Comparison of ENCODE assay signal across 1 cellular context in the genomic region with DNA sequence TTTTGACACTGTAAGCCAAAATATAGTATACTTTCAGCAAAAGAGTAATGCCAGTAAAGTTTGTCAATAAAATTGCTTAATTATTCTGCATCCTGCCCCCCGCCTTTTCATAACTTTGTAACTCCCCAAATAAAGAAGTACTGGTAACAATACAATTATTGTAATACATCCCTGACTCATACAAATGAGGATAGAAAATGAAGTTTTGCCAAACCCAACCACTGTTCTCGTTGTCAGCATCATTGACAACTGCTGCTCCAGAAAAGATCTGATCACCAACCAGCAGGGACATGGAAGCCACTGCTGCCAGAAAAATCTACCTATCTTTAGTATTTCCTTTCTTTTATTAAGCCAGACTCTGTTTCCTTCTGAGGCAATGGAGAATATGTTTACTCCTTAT.
TF ChIP-seq lines count a peak whose summit lies in the region.

No MANE protein-coding gene starts in this region.

TF ChIP-seq in WTC11, 78 proteins besides CTCF, POLR2A, EP300 and RAD21 (continued from another document):
- TF ChIP-seq JUN (CRISPR knock-in tag; IDR thresholded peaks at IDR 0.05), result no peak
- no peak for TF ChIP-seq GRHL2 (CRISPR knock-in tag; IDR thresholded peaks at IDR 0.05; ENCODE audit: insufficient replicate concordance, severe bottlenecking)
- no peak for TF ChIP-seq ZNF121 (CRISPR knock-in tag; IDR thresholded peaks at IDR 0.05)
- TF ChIP-seq, protein P1, sequence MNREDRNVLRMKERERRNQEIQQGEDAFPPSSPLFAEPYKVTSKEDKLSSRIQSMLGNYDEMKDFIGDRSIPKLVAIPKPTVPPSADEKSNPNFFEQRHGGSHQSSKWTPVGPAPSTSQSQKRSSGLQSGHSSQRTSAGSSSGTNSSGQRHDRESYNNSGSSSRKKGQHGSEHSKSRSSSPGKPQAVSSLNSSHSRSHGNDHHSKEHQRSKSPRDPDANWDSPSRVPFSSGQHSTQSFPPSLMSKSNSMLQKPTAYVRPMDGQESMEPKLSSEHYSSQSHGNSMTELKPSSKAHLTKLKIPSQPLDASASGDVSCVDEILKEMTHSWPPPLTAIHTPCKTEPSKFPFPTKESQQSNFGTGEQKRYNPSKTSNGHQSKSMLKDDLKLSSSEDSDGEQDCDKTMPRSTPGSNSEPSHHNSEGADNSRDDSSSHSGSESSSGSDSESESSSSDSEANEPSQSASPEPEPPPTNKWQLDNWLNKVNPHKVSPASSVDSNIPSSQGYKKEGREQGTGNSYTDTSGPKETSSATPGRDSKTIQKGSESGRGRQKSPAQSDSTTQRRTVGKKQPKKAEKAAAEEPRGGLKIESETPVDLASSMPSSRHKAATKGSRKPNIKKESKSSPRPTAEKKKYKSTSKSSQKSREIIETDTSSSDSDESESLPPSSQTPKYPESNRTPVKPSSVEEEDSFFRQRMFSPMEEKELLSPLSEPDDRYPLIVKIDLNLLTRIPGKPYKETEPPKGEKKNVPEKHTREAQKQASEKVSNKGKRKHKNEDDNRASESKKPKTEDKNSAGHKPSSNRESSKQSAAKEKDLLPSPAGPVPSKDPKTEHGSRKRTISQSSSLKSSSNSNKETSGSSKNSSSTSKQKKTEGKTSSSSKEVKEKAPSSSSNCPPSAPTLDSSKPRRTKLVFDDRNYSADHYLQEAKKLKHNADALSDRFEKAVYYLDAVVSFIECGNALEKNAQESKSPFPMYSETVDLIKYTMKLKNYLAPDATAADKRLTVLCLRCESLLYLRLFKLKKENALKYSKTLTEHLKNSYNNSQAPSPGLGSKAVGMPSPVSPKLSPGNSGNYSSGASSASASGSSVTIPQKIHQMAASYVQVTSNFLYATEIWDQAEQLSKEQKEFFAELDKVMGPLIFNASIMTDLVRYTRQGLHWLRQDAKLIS (CRISPR knock-in tag; IDR thresholded peaks at IDR 0.05; ENCODE audit: borderline replicate concordance), result no peak
- TF ChIP-seq SP1 (CRISPR knock-in tag; conservative IDR thresholded peaks at IDR 0.05), result no peak
- no peak for TF ChIP-seq ATF1 (CRISPR knock-in tag; IDR thresholded peaks at IDR 0.05)
- TF ChIP-seq RELA (CRISPR knock-in tag; IDR thresholded peaks at IDR 0.05; ENCODE audit: borderline replicate concordance), result no peak
- no peak for TF ChIP-seq ZNF396 (CRISPR knock-in tag; IDR thresholded peaks at IDR 0.05; ENCODE audit: borderline replicate concordance)
- no peak for TF ChIP-seq ZNF138 (CRISPR knock-in tag; conservative IDR thresholded peaks at IDR 0.05)
